Comparison of ENCODE assay signal across 10 cellular contexts in the genomic region with DNA sequence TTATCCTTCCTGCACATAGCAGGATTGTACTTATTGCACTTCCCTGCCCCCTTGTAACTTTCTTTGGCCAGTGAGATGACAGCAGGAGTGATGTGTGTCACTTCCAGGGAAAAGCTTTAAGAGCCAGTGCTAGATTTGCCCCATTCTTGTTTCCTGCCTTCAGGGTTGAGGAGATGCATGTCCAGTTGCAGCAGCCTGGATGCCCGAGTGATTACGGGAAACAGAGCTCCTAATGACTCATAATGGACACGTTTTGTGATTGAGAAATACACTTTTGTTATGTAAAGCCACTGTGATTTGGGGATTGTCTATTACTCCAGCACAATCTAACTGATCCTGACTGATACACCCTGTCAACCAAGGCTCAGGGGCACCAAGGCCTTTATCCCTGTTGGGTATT. TPM values are rescaled to one million over a fixed set of nuclear protein-coding genes. Genes with fewer than 3 reads are reported as not detected.
A peak's percentile ranks its signal among the peaks of the same experiment; 100 is the strongest.
DNase-seq lines count a peak whose midpoint lies in the region; ATAC-seq, FAIRE-seq and TF ChIP-seq lines count a peak whose summit lies in the region.
"Had no signal": no experiment of that assay in that cellular context is flagged by ENCODE, and none has a peak within 500 bp of the region (broad histone marks: within the 10 kb centered on the region; RNA-seq: fewer than 3 reads in every experiment).

No MANE protein-coding gene starts in this region.

- intact Hi-C loops in activated naive CD4-positive, alpha-beta T cell treated with anti-CD3 and anti-CD28 coated beads for 36 hours (cut with micrococcal nuclease): loop anchor here (1.0 to 5.0 kb wide), 6 partner anchors 8 to 868 kb away; partner anchors contain the start of gene DGUOK

- no peak for ATAC-seq in stimulated activated naive B cell treated with anti-CD40 and anti-IgM and Interleukin-4, amounts not matched to agents 10 μg/mL and 1 μg/mL and 100 μg/mL, for 72 hours (replicated peaks)
- ATAC-seq in GM19351 (IDR thresholded peaks at IDR 0.05; ENCODE audit: unreplicated experiment): no peak
- ATAC-seq: left ventricle myocardium superior had no signal

- peak overlapping the region; percentile 53 for H3K4me3 Mint-ChIP-seq in activated naive CD4-positive, alpha-beta T cell treated with anti-CD3 and anti-CD28 coated beads for 36 hours
- H3K4me3 Mint-ChIP-seq in endothelial cell (ENCODE audit: unreplicated experiment) (peak overlapping the region; percentile 66), endodermal cell (no peak overlapping the region)
- peak overlapping the region in 1 of 2 donors; percentile 1 for H3K4me3 Mint-ChIP-seq in stimulated activated naive B cell treated with anti-CD40 and anti-IgM and Interleukin-4, amounts not matched to agents 10 μg/mL and 1 μg/mL and 100 μg/mL, for 72 hours

- CTCF ChIA-PET in activated naive CD4-positive, alpha-beta T cell treated with anti-CD3 and anti-CD28 coated beads for 36 hours (lab: Charles Lee): interaction anchor here (1.0 to 1.4 kb wide), 2 partner anchors 9 to 155 kb away, joined by 4 read pairs; no protein-coding TSS in a partner anchor

- peaks cover 9% of the 10 kb centered on the region for H3K27me3 ChIP-seq in endodermal cell (ENCODE audit: control insufficient read depth, insufficient read depth, low read length, poor library complexity, severe bottlenecking)

- WGBS in endodermal cell (ENCODE audit: insufficient coverage in 1 of 2, insufficient read length in 1 of 2), 2 experiments: 67 to 68% methylated on average over 3 of the region's 3 CpGs

- H3K4me1 Mint-ChIP-seq in activated naive CD4-positive, alpha-beta T cell treated with anti-CD3 and anti-CD28 coated beads for 36 hours (ENCODE audit: low read depth): peaks cover 62% of the 10 kb centered on the region
- H3K4me1 Mint-ChIP-seq in endothelial cell (ENCODE audit: unreplicated experiment) (peaks cover 36% of the 10 kb centered on the region), endodermal cell (peaks cover 23% of the 10 kb centered on the region)
- peaks cover 46 to 66% of the 10 kb centered on the region in 2 donors for H3K4me1 Mint-ChIP-seq in stimulated activated naive B cell treated with anti-CD40 and anti-IgM and Interleukin-4, amounts not matched to agents 10 μg/mL and 1 μg/mL and 100 μg/mL, for 72 hours

- no peaks in the 10 kb centered on the region for H3K9me3 ChIP-seq in endodermal cell (ENCODE audit: control insufficient read depth, low read length)

- H3K36me3 ChIP-seq in endodermal cell (ENCODE audit: control insufficient read depth, insufficient read depth, low read length): no peaks in the 10 kb centered on the region

- H3K27ac Mint-ChIP-seq in activated naive CD4-positive, alpha-beta T cell treated with anti-CD3 and anti-CD28 coated beads for 36 hours: peak overlapping the region; percentile 88
- H3K27ac Mint-ChIP-seq in endothelial cell (ENCODE audit: unreplicated experiment) (peak overlapping the region; percentile 72), endodermal cell (no peak overlapping the region)
- H3K27ac Mint-ChIP-seq in stimulated activated naive B cell treated with anti-CD40 and anti-IgM and Interleukin-4, amounts not matched to agents 10 μg/mL and 1 μg/mL and 100 μg/mL, for 72 hours: peak overlapping the region; percentile 32

- DNase-seq in activated naive CD4-positive, alpha-beta T cell treated with anti-CD3 and anti-CD28 coated beads for 36 hours: peak; percentile 32
- DNase-seq in activated naive CD4-positive, alpha-beta T cell (lab: John Stamatoyannopoulos, UW): no peak
- DNase-seq in RCC 7860 (ENCODE audit: low spot score) (peak; percentile 73), endothelial cell (ENCODE audit: low spot score) (no peak), NCI-H2196 (lab: John Stamatoyannopoulos, UW; ENCODE audit: unreplicated experiment) (no peak), endodermal cell (no peak)
- no peak for DNase-seq in stimulated activated naive B cell treated with anti-CD40 and anti-IgM and Interleukin-4, amounts not matched to agents 10 μg/mL and 1 μg/mL and 100 μg/mL, for 72 hours
- DNase-seq: left ventricle myocardium superior, NCI-H446 had no signal

- H3K9me3 Mint-ChIP-seq in activated naive CD4-positive, alpha-beta T cell treated with anti-CD3 and anti-CD28 coated beads for 36 hours: no peaks in the 10 kb centered on the region
- H3K9me3 Mint-ChIP-seq in endothelial cell (ENCODE audit: unreplicated experiment) (no peaks in the 10 kb centered on the region), endodermal cell (no peaks in the 10 kb centered on the region)
- no peaks in the 10 kb centered on the region for H3K9me3 Mint-ChIP-seq in stimulated activated naive B cell treated with anti-CD40 and anti-IgM and Interleukin-4, amounts not matched to agents 10 μg/mL and 1 μg/mL and 100 μg/mL, for 72 hours

- no peak overlapping the region for H3K27ac ChIP-seq in endodermal cell (ENCODE audit: low read depth, low read length)

- peaks cover 6% of the 10 kb centered on the region for H3K4me1 ChIP-seq in endodermal cell (ENCODE audit: control insufficient read depth, insufficient read depth, low read length)

- H3K27me3 Mint-ChIP-seq in activated naive CD4-positive, alpha-beta T cell treated with anti-CD3 and anti-CD28 coated beads for 36 hours (ENCODE audit: low read depth): no peaks in the 10 kb centered on the region
- H3K27me3 Mint-ChIP-seq in endothelial cell (ENCODE audit: unreplicated experiment): peaks cover 10% of the 10 kb centered on the region
- peaks cover 7 to 8% of the 10 kb centered on the region in 2 donors for H3K27me3 Mint-ChIP-seq in stimulated activated naive B cell treated with anti-CD40 and anti-IgM and Interleukin-4, amounts not matched to agents 10 μg/mL and 1 μg/mL and 100 μg/mL, for 72 hours
- H3K27me3 Mint-ChIP-seq in endodermal cell (ENCODE audit: insufficient read depth): peaks cover 63% of the 10 kb centered on the region

- FAIRE-seq in RCC 7860 (lab: Jason Lieb, UNC): peak; percentile 45

- no peak overlapping the region for H3K9ac ChIP-seq in endodermal cell (ENCODE audit: extremely low read depth, low read length, poor library complexity, severe bottlenecking)

- TF ChIP-seq CTCF in endothelial cell (IDR thresholded peaks at IDR 0.05; ENCODE audit: unreplicated experiment): no peak
- TF ChIP-seq CTCF in endodermal cell (conservative IDR thresholded peaks at IDR 0.05): no peak

- H3K4me3 ChIP-seq in endodermal cell (ENCODE audit: low read length): no peak overlapping the region

- H3K36me3 Mint-ChIP-seq in activated naive CD4-positive, alpha-beta T cell treated with anti-CD3 and anti-CD28 coated beads for 36 hours (ENCODE audit: low read depth): no peaks in the 10 kb centered on the region
- H3K36me3 Mint-ChIP-seq in endothelial cell (ENCODE audit: low read depth, unreplicated experiment) (no peaks in the 10 kb centered on the region), endodermal cell (ENCODE audit: low read depth) (no peaks in the 10 kb centered on the region)
- H3K36me3 Mint-ChIP-seq in stimulated activated naive B cell treated with anti-CD40 and anti-IgM and Interleukin-4, amounts not matched to agents 10 μg/mL and 1 μg/mL and 100 μg/mL, for 72 hours: no peaks in the 10 kb centered on the region

RNA-seq across cellular contexts. Expression of gene TET3, which starts 5.0 kb away (rescaled TPM):
- total RNA-seq in activated naive CD4-positive, alpha-beta T cell treated with anti-CD3 and anti-CD28 coated beads for 36 hours: 10 to 100 TPM; 14.4 to 15.2 TPM
- 23.0 TPM for total RNA-seq in endothelial cell (ENCODE audit: unreplicated experiment)
- 10 to 100 TPM; 23.5 to 26.3 TPM for total RNA-seq in endodermal cell
- polyA plus RNA-seq in endodermal cell (2013, experiment 1 of 2): 12.5 TPM
- polyA plus RNA-seq in endodermal cell (2013, experiment 2 of 2): 12.4 TPM

RNA-seq across cellular contexts. Expression of gene DGUOK, which starts 53.0 kb away (rescaled TPM):
- total RNA-seq in activated naive CD4-positive, alpha-beta T cell treated with anti-CD3 and anti-CD28 coated beads for 36 hours: 100 to 1,000 TPM; 112 to 115 TPM
- total RNA-seq in endothelial cell (ENCODE audit: unreplicated experiment) (68.3 TPM), endodermal cell (10 to 100 TPM; 61.1 to 85.2 TPM)
- polyA plus RNA-seq in endodermal cell (2013, experiment 1 of 2): 121 TPM
- polyA plus RNA-seq in endodermal cell (2013, experiment 2 of 2): 111 TPM

Comparison
In these comparisons a context has a peak if more than half of its experiments do, and no peak if none do; other contexts are left out.
1. DNase-seq: peak in activated naive CD4-positive, alpha-beta T cell treated with anti-CD3 and anti-CD28 coated beads for 36 hours (single experiment) and RCC 7860 (single experiment); none in activated naive CD4-positive, alpha-beta T cell (0 of 4), endothelial cell (single experiment), stimulated activated naive B cell treated with anti-CD40 and anti-IgM and Interleukin-4, amounts not matched to agents 10 μg/mL and 1 μg/mL and 100 μg/mL, for 72 hours (single experiment), NCI-H2196 (single experiment) and endodermal cell (single experiment).